Comparison of ENCODE assay signal across 16 cellular contexts in the genomic region with DNA sequence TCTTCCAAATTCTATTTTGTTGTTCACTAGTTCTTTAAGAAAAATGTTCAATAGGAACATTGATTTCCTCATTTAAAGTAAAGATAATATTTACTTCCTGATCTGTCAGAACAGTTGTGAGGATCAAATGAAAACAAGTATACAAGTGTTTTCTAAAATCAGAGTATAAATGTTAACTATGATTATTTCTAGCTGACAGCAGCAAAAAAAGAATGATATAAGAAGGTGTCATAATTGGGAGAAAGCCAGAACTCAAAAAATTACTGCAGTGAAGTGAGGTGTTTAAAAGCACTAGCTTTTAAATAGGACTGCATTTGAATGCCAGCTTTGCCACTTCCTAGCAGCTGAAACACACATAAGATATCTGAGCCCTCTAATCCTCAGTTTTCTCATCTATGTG.
A peak's percentile ranks its signal among the peaks of the same experiment; 100 is the strongest.
DNase-seq lines count a peak whose midpoint lies in the region; ATAC-seq, FAIRE-seq and TF ChIP-seq lines count a peak whose summit lies in the region.
"Had no signal": no experiment of that assay in that cellular context is flagged by ENCODE, and none has a peak within 500 bp of the region (broad histone marks: within the 10 kb centered on the region; RNA-seq: fewer than 3 reads in every experiment).

No MANE protein-coding gene starts in this region.

- no peaks in the 10 kb centered on the region for H3K4me1 ChIP-seq in HepG2 (ENCODE audit: insufficient read depth, low read length)
- H3K4me1 ChIP-seq in right lobe of liver, result no peaks in the 10 kb centered on the region
- peaks cover 12% of the 10 kb centered on the region for H3K4me1 ChIP-seq in Karpas-422 (ENCODE audit: low read length)
- no peaks in the 10 kb centered on the region for H3K4me1 ChIP-seq in kidney (ENCODE audit: control insufficient read depth in 1 of 2, insufficient read depth in 1 of 2, low read depth in 1 of 2, low read length in 2 of 2)
- H3K4me1 ChIP-seq in psoas muscle, result no peaks in the 10 kb centered on the region
- H3K4me1 ChIP-seq: HAP-1 had no signal

- no peak for TF ChIP-seq RAD21 in HepG2 (CRISPR knock-in tag; IDR thresholded peaks at IDR 0.05)

- CTCF ChIA-PET in HepG2 (lab: Yijun Ruan, JAX; ENCODE audit: low intra/inter-chr PET ratio, low total read pairs), result no interaction called here
- CTCF ChIA-PET in activated naive CD4-positive, alpha-beta T cell treated with anti-CD3 and anti-CD28 coated beads for 36 hours (lab: Charles Lee), result interaction anchor here (2.1 kb wide), 1 partner anchor 14 kb away, joined by 5 read pairs; no protein-coding TSS in a partner anchor

- FAIRE-seq in HepG2 (lab: Jason Lieb, UNC) (no peak), kidney (lab: Jason Lieb, UNC) (peak; percentile 73)

- POLR2A ChIA-PET in HepG2 (lab: Yijun Ruan, JAX), result no interaction called here

- H3K4me3 ChIP-seq in HepG2 (replicated peaks in 1 of 3; ENCODE audit: insufficient read depth in 1 of 3, low read depth in 2 of 3, low read length in 3 of 3) (no peak overlapping the region), right lobe of liver (no peak overlapping the region), Karpas-422 (ENCODE audit: low read length) (no peak overlapping the region), kidney (ENCODE audit: low read length in 2 of 2) (no peak overlapping the region), psoas muscle (no peak overlapping the region)
- H3K4me3 ChIP-seq: GM12878, HAP-1 had no signal

- no peaks in the 10 kb centered on the region for H3K79me2 ChIP-seq in HepG2 (ENCODE audit: insufficient read depth, low read length)
- H3K79me2 ChIP-seq in Karpas-422 (ENCODE audit: low read length), result no peaks in the 10 kb centered on the region

- in situ Hi-C loops in HepG2 (cut with HindIII; ENCODE audit: extremely low pct_ligation_motif_present, low pct_unique_long_range_greater_than_20kb), result no loop called here

- H3K4me1 Mint-ChIP-seq in activated naive CD4-positive, alpha-beta T cell treated with anti-CD3 and anti-CD28 coated beads for 36 hours (ENCODE audit: low read depth), result peaks cover 6% of the 10 kb centered on the region

- H3K27ac ChIP-seq in HepG2 (ENCODE audit: extremely low read length, insufficient read depth, low read length) (no peak overlapping the region), right lobe of liver (no peak overlapping the region), Karpas-422 (ENCODE audit: low read length) (peak overlapping the region; percentile 43), kidney (ENCODE audit: low read depth in 2 of 2, low read length in 2 of 2) (no peak overlapping the region), psoas muscle (no peak overlapping the region)

- no peak for TF ChIP-seq POLR2A in HepG2 (IDR thresholded peaks at IDR 0.05; ENCODE audit: insufficient read depth in 1 of 2, low read depth in 2 of 2, low read length in 2 of 2)
- TF ChIP-seq POLR2A in right lobe of liver (IDR thresholded peaks at IDR 0.05), result no peak

- TF ChIP-seq EP300 in HepG2 (IDR thresholded peaks at IDR 0.05; ENCODE audit: low read depth in 2 of 2, low read length in 2 of 2) (no peak), HepG2 (CRISPR knock-in tag; IDR thresholded peaks at IDR 0.05; ENCODE audit: borderline replicate concordance) (no peak)

- no peak overlapping the region for H3K27ac Mint-ChIP-seq in activated naive CD4-positive, alpha-beta T cell treated with anti-CD3 and anti-CD28 coated beads for 36 hours
- H3K27ac Mint-ChIP-seq: CD4-positive, alpha-beta T cell had no signal

- no peaks in the 10 kb centered on the region for H4K20me1 ChIP-seq in HepG2 (ENCODE audit: insufficient read depth, low read length)
- no peaks in the 10 kb centered on the region for H4K20me1 ChIP-seq in Karpas-422 (ENCODE audit: insufficient read depth, low read depth, low read length)

- intact Hi-C loops in HepG2 (cut with micrococcal nuclease; ENCODE audit: unreplicated experiment) (no loop called here), right lobe of liver (cut with DNase I) (no loop called here), kidney (cut with DNase I) (no loop called here), psoas muscle (cut with DNase I) (no loop called here)
- intact Hi-C loops in activated naive CD4-positive, alpha-beta T cell treated with anti-CD3 and anti-CD28 coated beads for 36 hours (cut with micrococcal nuclease), result no loop called here

- H3K27me3 ChIP-seq in HepG2 (ENCODE audit: control insufficient read depth in 1 of 2, insufficient read depth in 2 of 2, low read length in 2 of 2) (no peaks in the 10 kb centered on the region), right lobe of liver (no peaks in the 10 kb centered on the region), Karpas-422 (ENCODE audit: low read length) (no peaks in the 10 kb centered on the region), psoas muscle (ENCODE audit: insufficient read depth in 3 of 3, low read length in 2 of 3) (no peaks in the 10 kb centered on the region)

- no TSS peak for BruUV-seq in HepG2 (replicated peaks; lab: Mats Ljungman, UMichigan)

- no peaks in the 10 kb centered on the region for H3K27me3 Mint-ChIP-seq in activated naive CD4-positive, alpha-beta T cell treated with anti-CD3 and anti-CD28 coated beads for 36 hours (ENCODE audit: low read depth)
- H3K27me3 Mint-ChIP-seq: CD4-positive, alpha-beta T cell had no signal

- no peak for ATAC-seq in HepG2
- no peak for ATAC-seq in right lobe of liver
- ATAC-seq in psoas muscle, result no peak
- ATAC-seq: GM12878 had no signal

- H3K9me3 ChIP-seq in HepG2 (ENCODE audit: low read length), result no peaks in the 10 kb centered on the region
- no peaks in the 10 kb centered on the region for H3K9me3 ChIP-seq in right lobe of liver
- H3K9me3 ChIP-seq in Karpas-422 (ENCODE audit: low read length), result no peaks in the 10 kb centered on the region
- no peaks in the 10 kb centered on the region for H3K9me3 ChIP-seq in kidney (ENCODE audit: control insufficient read depth in 1 of 2, low read length in 2 of 2)
- no peaks in the 10 kb centered on the region for H3K9me3 ChIP-seq in psoas muscle
- H3K9me3 ChIP-seq: HAP-1 had no signal

- no peak overlapping the region for H3K4me3 Mint-ChIP-seq in activated naive CD4-positive, alpha-beta T cell treated with anti-CD3 and anti-CD28 coated beads for 36 hours
- H3K4me3 Mint-ChIP-seq: CD4-positive, alpha-beta T cell had no signal

- no peaks in the 10 kb centered on the region for H3K9me2 ChIP-seq in Karpas-422 (replicated peaks; ENCODE audit: insufficient read depth, low read length)

- TF ChIP-seq CTCF in HepG2 (CRISPR knock-in tag; IDR thresholded peaks at IDR 0.05) (no peak), right lobe of liver (IDR thresholded peaks at IDR 0.05) (no peak), kidney (IDR thresholded peaks at IDR 0.05; ENCODE audit: borderline replicate concordance, extremely low read depth, insufficient read depth) (no peak), psoas muscle (IDR thresholded peaks at IDR 0.05) (no peak)

- no peak overlapping the region for H3K9ac ChIP-seq in HepG2 (ENCODE audit: insufficient read depth, low read depth, low read length)
- H3K9ac ChIP-seq in Karpas-422 (ENCODE audit: low read length), result 0 out of 2 replicates have a peak overlapping the region, but pooled peaks have one; percentile 17
- no peak overlapping the region for H3K9ac ChIP-seq in kidney (ENCODE audit: low read length in 2 of 2)

- no peak overlapping the region for H2AFZ ChIP-seq in HepG2 (ENCODE audit: low read length)
- peak overlapping the region; percentile 71; the same call in 1 of the 2 replicates for H2AFZ ChIP-seq in Karpas-422 (ENCODE audit: low read length)

- H3K36me3 ChIP-seq in HepG2 (replicated peaks in 1 of 2; ENCODE audit: control insufficient read depth in 1 of 2, insufficient read depth in 2 of 2, low read length in 2 of 2) (no peaks in the 10 kb centered on the region), right lobe of liver (no peaks in the 10 kb centered on the region), Karpas-422 (ENCODE audit: insufficient read depth, low read length) (no peaks in the 10 kb centered on the region), kidney (ENCODE audit: control insufficient read depth in 1 of 2, insufficient read depth in 2 of 2, low read length in 2 of 2) (no peaks in the 10 kb centered on the region), psoas muscle (ENCODE audit: insufficient read depth in 1 of 2, low read depth in 1 of 2) (no peaks in the 10 kb centered on the region)
- H3K36me3 ChIP-seq: HAP-1 had no signal

- DNase-seq in HepG2 (ENCODE audit: low spot score) (no peak), right lobe of liver (no peak), Karpas-422 (peak; percentile 45), kidney (no peak), MV-4-11 (lab: John Stamatoyannopoulos, UW) (no peak), psoas muscle (no peak)
- no peak for DNase-seq in activated naive CD4-positive, alpha-beta T cell treated with anti-CD3 and anti-CD28 coated beads for 36 hours
- DNase-seq: 8988T; ACHN; C1 segment of cervical spinal cord; Calu3; CD4-positive, alpha-beta T cell; DMS 273 treated with DMSO at 0.1 percent for 48 hours; GOT3 had no signal

- no peaks in the 10 kb centered on the region for H3K36me3 Mint-ChIP-seq in activated naive CD4-positive, alpha-beta T cell treated with anti-CD3 and anti-CD28 coated beads for 36 hours (ENCODE audit: low read depth)

- H3K9me3 Mint-ChIP-seq in activated naive CD4-positive, alpha-beta T cell treated with anti-CD3 and anti-CD28 coated beads for 36 hours, result no peaks in the 10 kb centered on the region
- H3K9me3 Mint-ChIP-seq: CD4-positive, alpha-beta T cell had no signal

- H3K4me2 ChIP-seq in HepG2 (ENCODE audit: low read depth, low read length), result no peak overlapping the region
- peak overlapping the region; percentile 17 for H3K4me2 ChIP-seq in Karpas-422 (ENCODE audit: low read depth, low read length, poor library complexity, severe bottlenecking)

TF ChIP-seq in HepG2, 621 proteins besides CTCF, POLR2A, EP300 and RAD21 (continues in another document):
- no peak for TF ChIP-seq ARHGAP35 (CRISPR knock-in tag; IDR thresholded peaks at IDR 0.05; ENCODE audit: borderline replicate concordance)
